8 cellular contexts compared by ENCODE assay signal in genomic region chr4:118836763-118837507, GRCh38. TPM values are rescaled to one million over a fixed set of nuclear protein-coding genes. Genes with fewer than 3 reads are reported as not detected.
DNase-seq lines count a peak whose midpoint lies in the region; ATAC-seq lines count a peak whose summit lies in the region.

No MANE protein-coding gene starts in this region.

- DNase-seq in CD4-positive, alpha-beta memory T cell: peak in 1 of 5 donors; percentile 4
- DNase-seq in NT2/D1 (ENCODE audit: low read depth, low spot score): no peak
- no peak for DNase-seq in neuronal stem cell (ENCODE audit: low spot score)
- DNase-seq in HCEC 1CT: no peak
- DNase-seq in NCI-H1436 treated with DMSO at 0.1 percent for 48 hours (lab: John Stamatoyannopoulos, UW): no peak
- no peak for DNase-seq in GM03348 (ENCODE audit: low spot score)

- H4K8ac ChIP-seq in neuronal stem cell (ENCODE audit: low read depth, low read length): no peak overlapping the region

- peak overlapping the region; percentile 71 to 84 for H3K4me3 ChIP-seq in CD4-positive, alpha-beta memory T cell (ENCODE audit: low read length in 2 of 2)
- peak overlapping the region; percentile 76 for H3K4me3 ChIP-seq in NT2/D1 (ENCODE audit: insufficient read length, low read depth)
- H3K4me3 ChIP-seq in endocrine pancreas (ENCODE audit: control insufficient read depth, insufficient read depth, low read length): peak overlapping the region; percentile 89
- H3K4me3 ChIP-seq in neuronal stem cell (ENCODE audit: low read length in 2 of 2): peak overlapping the region; percentile 57 to 99

- H3K9ac ChIP-seq in NT2/D1 (ENCODE audit: insufficient read length, low read depth): peak overlapping the region; percentile 74
- H3K9ac ChIP-seq in endocrine pancreas (ENCODE audit: control insufficient read depth, insufficient read depth, low read length): peak overlapping the region; percentile 97
- H3K9ac ChIP-seq in neuronal stem cell (ENCODE audit: low read depth, low read length, poor library complexity): no peak overlapping the region

- H2BK15ac ChIP-seq in neuronal stem cell (ENCODE audit: low read length): no peak overlapping the region

- H3K4me1 Mint-ChIP-seq in CD4-positive, alpha-beta memory T cell: peaks cover 19 to 34% (median 27%) of the 10 kb centered on the region in 4 donors

- POLR2A ChIA-PET in CD4-positive, alpha-beta memory T cell (lab: Charles Lee; ENCODE audit: partially characterized antibody): interaction anchor here (1.0 to 2.3 kb wide), 4 partner anchors 10 to 376 kb away, joined by 3 to 27 read pairs (median 6); partner anchors contain the start of gene USP53

- H3K27me3 ChIP-seq in CD4-positive, alpha-beta memory T cell (ENCODE audit: insufficient read depth, low read length): no peaks in the 10 kb centered on the region
- H3K27me3 ChIP-seq in NT2/D1 (ENCODE audit: insufficient read depth, insufficient read length) (no peaks in the 10 kb centered on the region), endocrine pancreas (ENCODE audit: control insufficient read depth, insufficient read depth, low read length) (no peaks in the 10 kb centered on the region), neuronal stem cell (ENCODE audit: control insufficient read depth in 3 of 3, insufficient read depth in 3 of 3, low read depth in 1 of 3, low read length in 3 of 3) (no peaks in the 10 kb centered on the region)

- peaks cover 10 to 24% of the 10 kb centered on the region in 2 donors for H3K36me3 Mint-ChIP-seq in CD4-positive, alpha-beta memory T cell

- no peak overlapping the region for H2AK5ac ChIP-seq in neuronal stem cell (ENCODE audit: low read depth, low read length)

- ATAC-seq in HG03439 (IDR thresholded peaks at IDR 0.05; ENCODE audit: unreplicated experiment): no peak

- no peak overlapping the region for H2BK12ac ChIP-seq in neuronal stem cell (ENCODE audit: low read length)

- peak overlapping the region; percentile 95 to 100 (median 99) for H3K27ac Mint-ChIP-seq in CD4-positive, alpha-beta memory T cell

- H3K18ac ChIP-seq in neuronal stem cell (ENCODE audit: low read length): no peak overlapping the region

- H3K23ac ChIP-seq in neuronal stem cell (ENCODE audit: low read depth, low read length, poor library complexity): no peak overlapping the region

- H3K14ac ChIP-seq in neuronal stem cell (ENCODE audit: low read length): no peak overlapping the region

- H3K36me3 ChIP-seq in CD4-positive, alpha-beta memory T cell (ENCODE audit: insufficient read depth, low read length): peaks cover 7% of the 10 kb centered on the region
- H3K36me3 ChIP-seq in NT2/D1 (ENCODE audit: insufficient read depth, insufficient read length, low read length): peaks cover 20% of the 10 kb centered on the region
- no peaks in the 10 kb centered on the region for H3K36me3 ChIP-seq in endocrine pancreas (ENCODE audit: control insufficient read depth, insufficient read depth, low read length)
- H3K36me3 ChIP-seq in neuronal stem cell (replicated peaks in 1 of 2; ENCODE audit: control insufficient read depth in 2 of 2, insufficient read depth in 2 of 2, low read length in 2 of 2): peaks cover 5 to 14% of the 10 kb centered on the region in 2 donors

- intact Hi-C loops in CD4-positive, alpha-beta memory T cell (cut with micrococcal nuclease): loop anchor here (5.0 to 10.0 kb wide), 3 partner anchors 152 to 618 kb away; partner anchors contain the start of genes METTL14 and USP53

- H4K91ac ChIP-seq in neuronal stem cell (ENCODE audit: low read depth, low read length, poor library complexity): no peak overlapping the region

- H2AFZ ChIP-seq in neuronal stem cell (ENCODE audit: low read length): peak overlapping the region; percentile 88

- no peaks in the 10 kb centered on the region for H3K27me3 Mint-ChIP-seq in CD4-positive, alpha-beta memory T cell

- peak overlapping the region; percentile 99 to 100 (median 100) for H3K4me3 Mint-ChIP-seq in CD4-positive, alpha-beta memory T cell

- H3K4me1 ChIP-seq in CD4-positive, alpha-beta memory T cell (ENCODE audit: insufficient read depth, low read length): peaks cover 23% of the 10 kb centered on the region
- H3K4me1 ChIP-seq in NT2/D1 (ENCODE audit: insufficient read depth, insufficient read length): no peaks in the 10 kb centered on the region
- peaks cover 13% of the 10 kb centered on the region for H3K4me1 ChIP-seq in endocrine pancreas (ENCODE audit: control insufficient read depth, insufficient read depth, low read length)
- peaks cover 0 to 1% of the 10 kb centered on the region in 2 donors for H3K4me1 ChIP-seq in neuronal stem cell (ENCODE audit: control insufficient read depth in 2 of 2, insufficient read depth in 1 of 2, low read depth in 1 of 2, low read length in 2 of 2)

- H3K79me1 ChIP-seq in neuronal stem cell (ENCODE audit: low read depth, low read length): no peaks in the 10 kb centered on the region

- CTCF ChIA-PET in CD4-positive, alpha-beta memory T cell (lab: Charles Lee; ENCODE audit: partially characterized antibody): interaction anchor here (1.0 to 2.8 kb wide), 4 partner anchors 8 to 54 kb away, joined by 3 to 14 read pairs (median 5); no protein-coding TSS in a partner anchor

- H3K4me2 ChIP-seq in neuronal stem cell (ENCODE audit: insufficient read depth, low read length, poor library complexity, severe bottlenecking): peak overlapping the region; percentile 54

- no peak overlapping the region for H2BK120ac ChIP-seq in neuronal stem cell (ENCODE audit: low read depth, low read length)

- no peak overlapping the region for H2BK5ac ChIP-seq in neuronal stem cell (ENCODE audit: low read length)

- no CpG with 5 or more reads among the region's 8 CpGs for whole genome bisulfite sequencing in neuronal stem cell (ENCODE audit: extremely low coverage in 2 of 2, insufficient read length in 2 of 2, insufficient replicate concordance in 1 of 2), 2 donors

- H3K4ac ChIP-seq in neuronal stem cell (ENCODE audit: low read length): no peak overlapping the region

- H3K9me3 ChIP-seq in CD4-positive, alpha-beta memory T cell (ENCODE audit: control insufficient read depth in 1 of 2, low read length in 2 of 2): no peaks in the 10 kb centered on the region
- H3K9me3 ChIP-seq in NT2/D1 (ENCODE audit: insufficient read depth, low read length): no peaks in the 10 kb centered on the region
- no peaks in the 10 kb centered on the region for H3K9me3 ChIP-seq in endocrine pancreas (ENCODE audit: control insufficient read depth, low read length)
- no peaks in the 10 kb centered on the region for H3K9me3 ChIP-seq in neuronal stem cell (replicated peaks in 1 of 2; ENCODE audit: control insufficient read depth in 2 of 2, insufficient read depth in 1 of 2, low read depth in 1 of 2, low read length in 2 of 2)

- H3K27ac ChIP-seq in CD4-positive, alpha-beta memory T cell (ENCODE audit: low read depth, low read length): peak overlapping the region; percentile 77
- H3K27ac ChIP-seq in neuronal stem cell (replicated peaks; ENCODE audit: low read length): no peak overlapping the region

- H3K9me3 Mint-ChIP-seq in CD4-positive, alpha-beta memory T cell: peaks cover 0 to 2% (median 0%) of the 10 kb centered on the region in 8 donors

RNA-seq across cellular contexts. Expression of gene SEC24D, which starts 1.0 kb away (rescaled TPM):
- total RNA-seq in CD4-positive, alpha-beta memory T cell: 10 to 100 TPM; 34.5 to 36.8 TPM
- polyA plus RNA-seq in CD4-positive, alpha-beta memory T cell: 10 to 100 TPM; 16.1 to 25.9 TPM
- 17.8 TPM for polyA plus RNA-seq in neuronal stem cell (2013, experiment 1 of 2)
- 16.4 TPM for polyA plus RNA-seq in neuronal stem cell (2013, experiment 2 of 2)

RNA-seq across cellular contexts. Expression of gene SYNPO2, which starts 51.7 kb away (rescaled TPM):
- total RNA-seq in CD4-positive, alpha-beta memory T cell: 1 to 10 TPM; 1.3 to 1.4 TPM
- polyA plus RNA-seq in CD4-positive, alpha-beta memory T cell: under 1 TPM; 0.04 to 0.34 TPM
- 0.04 TPM for polyA plus RNA-seq in neuronal stem cell (2013, experiment 1 of 2)
- polyA plus RNA-seq in neuronal stem cell (2013, experiment 2 of 2): 0.03 TPM
